20 cellular contexts compared by ENCODE assay signal in genomic region chr6:42334870-42335269, GRCh38.
DNase-seq lines count a peak whose midpoint lies in the region; ATAC-seq and TF ChIP-seq lines count a peak whose summit lies in the region.
"Had no signal": no experiment of that assay in that cellular context is flagged by ENCODE, and none has a peak within 500 bp of the region (broad histone marks: within the 10 kb centered on the region; RNA-seq: fewer than 3 reads in every experiment).

No MANE protein-coding gene starts in this region.

- peaks cover 59% of the 10 kb centered on the region for H3K4me1 Mint-ChIP-seq in activated T-helper 1 cell treated with anti-CD3 and anti-CD28 coated beads, Interleukin-12 subunit alpha, Interleukin-12 subunit beta, Interleukin-2, Interleukin-4 antibody, amounts not matched to agents 30 ng/mL and 10 ng/mL and 1 ng/mL, durations not matched to agents 14 hours and 24 hours and 36 hours (ENCODE audit: low read depth)

- H3K36me3 Mint-ChIP-seq in activated naive CD4-positive, alpha-beta T cell treated with anti-CD3 and anti-CD28 coated beads, Interleukin-2, amount 50 U/mL, for 72 hours, result peaks cover 0 to 27% of the 10 kb centered on the region in 2 donors
- H3K36me3 Mint-ChIP-seq in activated T-helper 1 cell treated with anti-CD3 and anti-CD28 coated beads, Interleukin-12 subunit alpha, Interleukin-12 subunit beta, Interleukin-2, Interleukin-4 antibody, amounts not matched to agents 30 ng/mL and 10 ng/mL and 1 ng/mL, durations not matched to agents 14 hours and 24 hours and 36 hours (ENCODE audit: low read depth), result peaks cover 26% of the 10 kb centered on the region

- intact Hi-C loops in activated T-helper 1 cell treated with anti-CD3 and anti-CD28 coated beads, Interleukin-12 subunit alpha, Interleukin-12 subunit beta, Interleukin-2, Interleukin-4 antibody, amounts not matched to agents 30 ng/mL and 10 ng/mL and 1 ng/mL, durations not matched to agents 14 hours and 24 hours and 36 hours (cut with micrococcal nuclease), result no loop called here

- H3K4me3 ChIP-seq in HL-60 (replicated peaks; ENCODE audit: insufficient read depth, low read length), result no peak overlapping the region
- H3K4me3 ChIP-seq: HAP-1 had no signal

- no peaks in the 10 kb centered on the region for H3K27me3 Mint-ChIP-seq in activated T-helper 1 cell treated with anti-CD3 and anti-CD28 coated beads, Interleukin-12 subunit alpha, Interleukin-12 subunit beta, Interleukin-2, Interleukin-4 antibody, amounts not matched to agents 30 ng/mL and 10 ng/mL and 1 ng/mL, durations not matched to agents 14 hours and 24 hours and 36 hours (ENCODE audit: insufficient read depth)
- H3K27me3 Mint-ChIP-seq: CD4-positive, CD25-positive, alpha-beta regulatory T cell had no signal

- no peak overlapping the region for H3K4me3 Mint-ChIP-seq in activated T-helper 1 cell treated with anti-CD3 and anti-CD28 coated beads, Interleukin-12 subunit alpha, Interleukin-12 subunit beta, Interleukin-2, Interleukin-4 antibody, amounts not matched to agents 30 ng/mL and 10 ng/mL and 1 ng/mL, durations not matched to agents 14 hours and 24 hours and 36 hours
- H3K4me3 Mint-ChIP-seq: CD4-positive, CD25-positive, alpha-beta regulatory T cell had no signal

- peaks cover 0 to 4% of the 10 kb centered on the region in 2 donors for H3K9me3 Mint-ChIP-seq in activated naive CD4-positive, alpha-beta T cell treated with anti-CD3 and anti-CD28 coated beads, Interleukin-2, amount 50 U/mL, for 72 hours
- H3K9me3 Mint-ChIP-seq in activated T-helper 1 cell treated with anti-CD3 and anti-CD28 coated beads, Interleukin-12 subunit alpha, Interleukin-12 subunit beta, Interleukin-2, Interleukin-4 antibody, amounts not matched to agents 30 ng/mL and 10 ng/mL and 1 ng/mL, durations not matched to agents 14 hours and 24 hours and 36 hours, result no peaks in the 10 kb centered on the region
- H3K9me3 Mint-ChIP-seq: CD4-positive, CD25-positive, alpha-beta regulatory T cell had no signal

- peak overlapping the region; percentile 100 for H3K27ac ChIP-seq in HL-60 (replicated peaks)

- H3K27ac Mint-ChIP-seq in activated naive CD4-positive, alpha-beta T cell treated with anti-CD3 and anti-CD28 coated beads, Interleukin-2, amount 50 U/mL, for 72 hours, result peak overlapping the region; percentile 45 to 67
- peak overlapping the region; percentile 40 for H3K27ac Mint-ChIP-seq in activated T-helper 1 cell treated with anti-CD3 and anti-CD28 coated beads, Interleukin-12 subunit alpha, Interleukin-12 subunit beta, Interleukin-2, Interleukin-4 antibody, amounts not matched to agents 30 ng/mL and 10 ng/mL and 1 ng/mL, durations not matched to agents 14 hours and 24 hours and 36 hours

- no peak for ATAC-seq in activated naive CD4-positive, alpha-beta T cell treated with anti-CD3 and anti-CD28 coated beads, Interleukin-2, amount 50 U/mL, for 72 hours
- ATAC-seq: SK-N-SH treated with all-trans-retinoic acid at 6 μM for 48 hours had no signal

- DNase-seq in activated naive CD4-positive, alpha-beta T cell treated with anti-CD3 and anti-CD28 coated beads, Interleukin-2, amount 50 U/mL, for 72 hours (ENCODE audit: low spot score in 2 of 2), result no peak
- no peak for DNase-seq in activated naive CD4-positive, alpha-beta T cell (lab: John Stamatoyannopoulos, UW)
- peak in 1 of 2 experiments; percentile 20 for DNase-seq in HL-60 (ENCODE audit: low read depth in 1 of 2, low spot score in 1 of 2)
- DNase-seq in activated T-helper 1 cell treated with anti-CD3 and anti-CD28 coated beads, Interleukin-12 subunit alpha, Interleukin-12 subunit beta, Interleukin-2, Interleukin-4 antibody, amounts not matched to agents 30 ng/mL and 10 ng/mL and 1 ng/mL, durations not matched to agents 14 hours and 24 hours and 36 hours (ENCODE audit: low spot score), result no peak
- DNase-seq in germinal center (ENCODE audit: low spot score), result no peak
- DNase-seq in NCI-H2196 treated with DMSO at 0.1 percent for 48 hours (lab: John Stamatoyannopoulos, UW; ENCODE audit: unreplicated experiment), result no peak
- DNase-seq in NOMO-1 treated with DMSO at 0.1 percent for 48 hours (lab: John Stamatoyannopoulos, UW; ENCODE audit: unreplicated experiment), result no peak
- DNase-seq: BE2C; Caco-2; CD4-positive, CD25-positive, alpha-beta regulatory T cell; DMS 273 treated with DMSO at 0.1 percent for 48 hours; DMS79 treated with DMSO at 0.1 percent for 48 hours; Karpas-422; NCI-H1092; NCI-H1436; NCI-H187 treated with DMSO at 0.1 percent for 48 hours; NCI-H2227 treated with DMSO at 0.1 percent for 48 hours; NCI-H510A had no signal

- no peak for TF ChIP-seq CTCF in HL-60 (IDR thresholded peaks at IDR 0.05; ENCODE audit: insufficient read depth, low read length)

- H3K27me3 ChIP-seq in HL-60 (ENCODE audit: insufficient read depth, poor library complexity, severe bottlenecking), result no peaks in the 10 kb centered on the region
- H3K27me3 ChIP-seq: BE2C had no signal
